In the genomic region with DNA sequence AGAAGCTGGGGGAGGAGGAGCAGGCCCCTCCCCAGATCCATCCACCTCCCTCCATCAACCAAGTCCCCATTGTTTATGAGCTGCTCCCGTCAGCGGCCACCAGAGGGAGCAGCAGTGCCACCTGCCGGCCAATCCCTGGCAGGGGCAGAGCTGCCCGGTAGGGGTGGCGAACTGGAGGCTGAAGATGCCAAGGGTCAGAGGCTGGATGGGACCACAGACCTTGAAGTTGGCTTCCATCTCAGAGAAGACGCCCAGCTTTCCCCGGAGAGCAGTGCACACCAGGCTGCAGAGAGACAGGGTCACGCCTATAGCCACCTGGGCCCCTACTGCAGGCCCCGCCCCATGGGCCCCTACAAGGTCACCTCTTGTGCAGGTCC, we compare ENCODE assay signal across 1 cellular context.
TF ChIP-seq lines count a peak whose summit lies in the region.

No MANE protein-coding gene starts in this region.

TF ChIP-seq in K562, 482 proteins besides CTCF, POLR2A, EP300 and RAD21 (continued from another document and continues in another):
- TF ChIP-seq, protein P1, sequence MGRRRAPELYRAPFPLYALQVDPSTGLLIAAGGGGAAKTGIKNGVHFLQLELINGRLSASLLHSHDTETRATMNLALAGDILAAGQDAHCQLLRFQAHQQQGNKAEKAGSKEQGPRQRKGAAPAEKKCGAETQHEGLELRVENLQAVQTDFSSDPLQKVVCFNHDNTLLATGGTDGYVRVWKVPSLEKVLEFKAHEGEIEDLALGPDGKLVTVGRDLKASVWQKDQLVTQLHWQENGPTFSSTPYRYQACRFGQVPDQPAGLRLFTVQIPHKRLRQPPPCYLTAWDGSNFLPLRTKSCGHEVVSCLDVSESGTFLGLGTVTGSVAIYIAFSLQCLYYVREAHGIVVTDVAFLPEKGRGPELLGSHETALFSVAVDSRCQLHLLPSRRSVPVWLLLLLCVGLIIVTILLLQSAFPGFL (CRISPR knock-in tag; IDR thresholded peaks at IDR 0.05), result no peak
- TF ChIP-seq, protein P2, sequence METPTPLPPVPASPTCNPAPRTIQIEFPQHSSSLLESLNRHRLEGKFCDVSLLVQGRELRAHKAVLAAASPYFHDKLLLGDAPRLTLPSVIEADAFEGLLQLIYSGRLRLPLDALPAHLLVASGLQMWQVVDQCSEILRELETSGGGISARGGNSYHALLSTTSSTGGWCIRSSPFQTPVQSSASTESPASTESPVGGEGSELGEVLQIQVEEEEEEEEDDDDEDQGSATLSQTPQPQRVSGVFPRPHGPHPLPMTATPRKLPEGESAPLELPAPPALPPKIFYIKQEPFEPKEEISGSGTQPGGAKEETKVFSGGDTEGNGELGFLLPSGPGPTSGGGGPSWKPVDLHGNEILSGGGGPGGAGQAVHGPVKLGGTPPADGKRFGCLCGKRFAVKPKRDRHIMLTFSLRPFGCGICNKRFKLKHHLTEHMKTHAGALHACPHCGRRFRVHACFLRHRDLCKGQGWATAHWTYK (CRISPR knock-in tag; IDR thresholded peaks at IDR 0.05), result no peak
- TF ChIP-seq ZBTB17 (CRISPR knock-in tag; IDR thresholded peaks at IDR 0.05), result no peak
- TF ChIP-seq ZNF778 (CRISPR knock-in tag; IDR thresholded peaks at IDR 0.05), result no peak
- no peak for TF ChIP-seq LEF1 (IDR thresholded peaks at IDR 0.05)
- no peak for TF ChIP-seq POLR2AphosphoS5 (IDR thresholded peaks at IDR 0.05; ENCODE audit: control insufficient read depth, insufficient read depth, low read depth, low read length)
- no peak for TF ChIP-seq SAFB (IDR thresholded peaks at IDR 0.05; ENCODE audit: borderline replicate concordance, low read depth, low read length)
- TF ChIP-seq ZBTB7A (IDR thresholded peaks at IDR 0.05; ENCODE audit: borderline replicate concordance, control insufficient read depth, low read depth, low read length), result peak; percentile 38; the same call in 1 of the 2 replicates
- TF ChIP-seq, protein P3, sequence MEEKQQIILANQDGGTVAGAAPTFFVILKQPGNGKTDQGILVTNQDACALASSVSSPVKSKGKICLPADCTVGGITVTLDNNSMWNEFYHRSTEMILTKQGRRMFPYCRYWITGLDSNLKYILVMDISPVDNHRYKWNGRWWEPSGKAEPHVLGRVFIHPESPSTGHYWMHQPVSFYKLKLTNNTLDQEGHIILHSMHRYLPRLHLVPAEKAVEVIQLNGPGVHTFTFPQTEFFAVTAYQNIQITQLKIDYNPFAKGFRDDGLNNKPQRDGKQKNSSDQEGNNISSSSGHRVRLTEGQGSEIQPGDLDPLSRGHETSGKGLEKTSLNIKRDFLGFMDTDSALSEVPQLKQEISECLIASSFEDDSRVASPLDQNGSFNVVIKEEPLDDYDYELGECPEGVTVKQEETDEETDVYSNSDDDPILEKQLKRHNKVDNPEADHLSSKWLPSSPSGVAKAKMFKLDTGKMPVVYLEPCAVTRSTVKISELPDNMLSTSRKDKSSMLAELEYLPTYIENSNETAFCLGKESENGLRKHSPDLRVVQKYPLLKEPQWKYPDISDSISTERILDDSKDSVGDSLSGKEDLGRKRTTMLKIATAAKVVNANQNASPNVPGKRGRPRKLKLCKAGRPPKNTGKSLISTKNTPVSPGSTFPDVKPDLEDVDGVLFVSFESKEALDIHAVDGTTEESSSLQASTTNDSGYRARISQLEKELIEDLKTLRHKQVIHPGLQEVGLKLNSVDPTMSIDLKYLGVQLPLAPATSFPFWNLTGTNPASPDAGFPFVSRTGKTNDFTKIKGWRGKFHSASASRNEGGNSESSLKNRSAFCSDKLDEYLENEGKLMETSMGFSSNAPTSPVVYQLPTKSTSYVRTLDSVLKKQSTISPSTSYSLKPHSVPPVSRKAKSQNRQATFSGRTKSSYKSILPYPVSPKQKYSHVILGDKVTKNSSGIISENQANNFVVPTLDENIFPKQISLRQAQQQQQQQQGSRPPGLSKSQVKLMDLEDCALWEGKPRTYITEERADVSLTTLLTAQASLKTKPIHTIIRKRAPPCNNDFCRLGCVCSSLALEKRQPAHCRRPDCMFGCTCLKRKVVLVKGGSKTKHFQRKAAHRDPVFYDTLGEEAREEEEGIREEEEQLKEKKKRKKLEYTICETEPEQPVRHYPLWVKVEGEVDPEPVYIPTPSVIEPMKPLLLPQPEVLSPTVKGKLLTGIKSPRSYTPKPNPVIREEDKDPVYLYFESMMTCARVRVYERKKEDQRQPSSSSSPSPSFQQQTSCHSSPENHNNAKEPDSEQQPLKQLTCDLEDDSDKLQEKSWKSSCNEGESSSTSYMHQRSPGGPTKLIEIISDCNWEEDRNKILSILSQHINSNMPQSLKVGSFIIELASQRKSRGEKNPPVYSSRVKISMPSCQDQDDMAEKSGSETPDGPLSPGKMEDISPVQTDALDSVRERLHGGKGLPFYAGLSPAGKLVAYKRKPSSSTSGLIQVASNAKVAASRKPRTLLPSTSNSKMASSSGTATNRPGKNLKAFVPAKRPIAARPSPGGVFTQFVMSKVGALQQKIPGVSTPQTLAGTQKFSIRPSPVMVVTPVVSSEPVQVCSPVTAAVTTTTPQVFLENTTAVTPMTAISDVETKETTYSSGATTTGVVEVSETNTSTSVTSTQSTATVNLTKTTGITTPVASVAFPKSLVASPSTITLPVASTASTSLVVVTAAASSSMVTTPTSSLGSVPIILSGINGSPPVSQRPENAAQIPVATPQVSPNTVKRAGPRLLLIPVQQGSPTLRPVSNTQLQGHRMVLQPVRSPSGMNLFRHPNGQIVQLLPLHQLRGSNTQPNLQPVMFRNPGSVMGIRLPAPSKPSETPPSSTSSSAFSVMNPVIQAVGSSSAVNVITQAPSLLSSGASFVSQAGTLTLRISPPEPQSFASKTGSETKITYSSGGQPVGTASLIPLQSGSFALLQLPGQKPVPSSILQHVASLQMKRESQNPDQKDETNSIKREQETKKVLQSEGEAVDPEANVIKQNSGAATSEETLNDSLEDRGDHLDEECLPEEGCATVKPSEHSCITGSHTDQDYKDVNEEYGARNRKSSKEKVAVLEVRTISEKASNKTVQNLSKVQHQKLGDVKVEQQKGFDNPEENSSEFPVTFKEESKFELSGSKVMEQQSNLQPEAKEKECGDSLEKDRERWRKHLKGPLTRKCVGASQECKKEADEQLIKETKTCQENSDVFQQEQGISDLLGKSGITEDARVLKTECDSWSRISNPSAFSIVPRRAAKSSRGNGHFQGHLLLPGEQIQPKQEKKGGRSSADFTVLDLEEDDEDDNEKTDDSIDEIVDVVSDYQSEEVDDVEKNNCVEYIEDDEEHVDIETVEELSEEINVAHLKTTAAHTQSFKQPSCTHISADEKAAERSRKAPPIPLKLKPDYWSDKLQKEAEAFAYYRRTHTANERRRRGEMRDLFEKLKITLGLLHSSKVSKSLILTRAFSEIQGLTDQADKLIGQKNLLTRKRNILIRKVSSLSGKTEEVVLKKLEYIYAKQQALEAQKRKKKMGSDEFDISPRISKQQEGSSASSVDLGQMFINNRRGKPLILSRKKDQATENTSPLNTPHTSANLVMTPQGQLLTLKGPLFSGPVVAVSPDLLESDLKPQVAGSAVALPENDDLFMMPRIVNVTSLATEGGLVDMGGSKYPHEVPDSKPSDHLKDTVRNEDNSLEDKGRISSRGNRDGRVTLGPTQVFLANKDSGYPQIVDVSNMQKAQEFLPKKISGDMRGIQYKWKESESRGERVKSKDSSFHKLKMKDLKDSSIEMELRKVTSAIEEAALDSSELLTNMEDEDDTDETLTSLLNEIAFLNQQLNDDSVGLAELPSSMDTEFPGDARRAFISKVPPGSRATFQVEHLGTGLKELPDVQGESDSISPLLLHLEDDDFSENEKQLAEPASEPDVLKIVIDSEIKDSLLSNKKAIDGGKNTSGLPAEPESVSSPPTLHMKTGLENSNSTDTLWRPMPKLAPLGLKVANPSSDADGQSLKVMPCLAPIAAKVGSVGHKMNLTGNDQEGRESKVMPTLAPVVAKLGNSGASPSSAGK (IDR thresholded peaks at IDR 0.05), result no peak
- 0 out of 2 replicates have a peak, but pooled peaks have one; percentile 28 for TF ChIP-seq ZKSCAN1 (IDR thresholded peaks at IDR 0.05; ENCODE audit: low read depth, low read length)
- TF ChIP-seq NR2F6 (CRISPR knock-in tag; IDR thresholded peaks at IDR 0.05), result no peak
- TF ChIP-seq ZNF217 (CRISPR knock-in tag; IDR thresholded peaks at IDR 0.05), result no peak
- no peak for TF ChIP-seq ZNF766 (CRISPR knock-in tag; conservative IDR thresholded peaks at IDR 0.05)
- TF ChIP-seq PTBP1 (IDR thresholded peaks at IDR 0.05; ENCODE audit: low read depth, low read length), result no peak
- no peak for TF ChIP-seq ZNF436 (CRISPR knock-in tag; IDR thresholded peaks at IDR 0.05)
- TF ChIP-seq RBBP5 (IDR thresholded peaks at IDR 0.05; ENCODE audit: borderline replicate concordance, insufficient read depth, low read length, poor library complexity, severe bottlenecking), result no peak
- TF ChIP-seq, protein P4, sequence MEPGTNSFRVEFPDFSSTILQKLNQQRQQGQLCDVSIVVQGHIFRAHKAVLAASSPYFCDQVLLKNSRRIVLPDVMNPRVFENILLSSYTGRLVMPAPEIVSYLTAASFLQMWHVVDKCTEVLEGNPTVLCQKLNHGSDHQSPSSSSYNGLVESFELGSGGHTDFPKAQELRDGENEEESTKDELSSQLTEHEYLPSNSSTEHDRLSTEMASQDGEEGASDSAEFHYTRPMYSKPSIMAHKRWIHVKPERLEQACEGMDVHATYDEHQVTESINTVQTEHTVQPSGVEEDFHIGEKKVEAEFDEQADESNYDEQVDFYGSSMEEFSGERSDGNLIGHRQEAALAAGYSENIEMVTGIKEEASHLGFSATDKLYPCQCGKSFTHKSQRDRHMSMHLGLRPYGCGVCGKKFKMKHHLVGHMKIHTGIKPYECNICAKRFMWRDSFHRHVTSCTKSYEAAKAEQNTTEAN (CRISPR knock-in tag; IDR thresholded peaks at IDR 0.05), result no peak
- peak; percentile 96 for TF ChIP-seq XRCC5 (IDR thresholded peaks at IDR 0.05; ENCODE audit: low read depth, low read length)
- no peak for TF ChIP-seq NCOA4 (IDR thresholded peaks at IDR 0.05; ENCODE audit: partially characterized antibody)
- TF ChIP-seq, protein P5, sequence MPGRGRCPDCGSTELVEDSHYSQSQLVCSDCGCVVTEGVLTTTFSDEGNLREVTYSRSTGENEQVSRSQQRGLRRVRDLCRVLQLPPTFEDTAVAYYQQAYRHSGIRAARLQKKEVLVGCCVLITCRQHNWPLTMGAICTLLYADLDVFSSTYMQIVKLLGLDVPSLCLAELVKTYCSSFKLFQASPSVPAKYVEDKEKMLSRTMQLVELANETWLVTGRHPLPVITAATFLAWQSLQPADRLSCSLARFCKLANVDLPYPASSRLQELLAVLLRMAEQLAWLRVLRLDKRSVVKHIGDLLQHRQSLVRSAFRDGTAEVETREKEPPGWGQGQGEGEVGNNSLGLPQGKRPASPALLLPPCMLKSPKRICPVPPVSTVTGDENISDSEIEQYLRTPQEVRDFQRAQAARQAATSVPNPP (IDR thresholded peaks at IDR 0.05; ENCODE audit: borderline replicate concordance, insufficient read depth, insufficient read length), result no peak
- peak; percentile 33; the same call in 1 of the 2 replicates for TF ChIP-seq DPF2 (IDR thresholded peaks at IDR 0.05)
- TF ChIP-seq KDM4B (IDR thresholded peaks at IDR 0.05; ENCODE audit: borderline replicate concordance in 2 of 2, low read depth in 1 of 2), result no peak
- TF ChIP-seq ZNF311 (CRISPR knock-in tag; IDR thresholded peaks at IDR 0.05), result no peak
- 0 out of 2 replicates have a peak, but pooled peaks have one; percentile 31 for TF ChIP-seq BHLHE40 (IDR thresholded peaks at IDR 0.05; ENCODE audit: low read length)
- no peak for TF ChIP-seq NR2C1 (IDR thresholded peaks at IDR 0.05)
- TF ChIP-seq NR2C1 (tag; IDR thresholded peaks at IDR 0.05), result no peak
- no peak for TF ChIP-seq NCOA2 (IDR thresholded peaks at IDR 0.05; ENCODE audit: partially characterized antibody in 2 of 2)
- no peak for TF ChIP-seq NONO (IDR thresholded peaks at IDR 0.05; ENCODE audit: low read depth in 2 of 2, low read length in 1 of 2)
- no peak for TF ChIP-seq ZNF121 (CRISPR knock-in tag; conservative IDR thresholded peaks at IDR 0.05)
- TF ChIP-seq, protein P6, sequence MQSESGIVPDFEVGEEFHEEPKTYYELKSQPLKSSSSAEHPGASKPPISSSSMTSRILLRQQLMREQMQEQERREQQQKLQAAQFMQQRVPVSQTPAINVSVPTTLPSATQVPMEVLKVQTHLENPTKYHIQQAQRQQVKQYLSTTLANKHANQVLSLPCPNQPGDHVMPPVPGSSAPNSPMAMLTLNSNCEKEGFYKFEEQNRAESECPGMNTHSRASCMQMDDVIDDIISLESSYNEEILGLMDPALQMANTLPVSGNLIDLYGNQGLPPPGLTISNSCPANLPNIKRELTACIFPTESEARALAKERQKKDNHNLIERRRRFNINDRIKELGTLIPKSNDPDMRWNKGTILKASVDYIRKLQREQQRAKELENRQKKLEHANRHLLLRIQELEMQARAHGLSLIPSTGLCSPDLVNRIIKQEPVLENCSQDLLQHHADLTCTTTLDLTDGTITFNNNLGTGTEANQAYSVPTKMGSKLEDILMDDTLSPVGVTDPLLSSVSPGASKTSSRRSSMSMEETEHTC (IDR thresholded peaks at IDR 0.05), result no peak
- TF ChIP-seq, protein P7, sequence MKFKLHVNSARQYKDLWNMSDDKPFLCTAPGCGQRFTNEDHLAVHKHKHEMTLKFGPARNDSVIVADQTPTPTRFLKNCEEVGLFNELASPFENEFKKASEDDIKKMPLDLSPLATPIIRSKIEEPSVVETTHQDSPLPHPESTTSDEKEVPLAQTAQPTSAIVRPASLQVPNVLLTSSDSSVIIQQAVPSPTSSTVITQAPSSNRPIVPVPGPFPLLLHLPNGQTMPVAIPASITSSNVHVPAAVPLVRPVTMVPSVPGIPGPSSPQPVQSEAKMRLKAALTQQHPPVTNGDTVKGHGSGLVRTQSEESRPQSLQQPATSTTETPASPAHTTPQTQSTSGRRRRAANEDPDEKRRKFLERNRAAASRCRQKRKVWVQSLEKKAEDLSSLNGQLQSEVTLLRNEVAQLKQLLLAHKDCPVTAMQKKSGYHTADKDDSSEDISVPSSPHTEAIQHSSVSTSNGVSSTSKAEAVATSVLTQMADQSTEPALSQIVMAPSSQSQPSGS (CRISPR knock-in tag; IDR thresholded peaks at IDR 0.05), result no peak
- TF ChIP-seq SP1 (CRISPR knock-in tag; IDR thresholded peaks at IDR 0.05), result peak; percentile 39; the same call in 1 of the 2 replicates
- TF ChIP-seq YY1 (IDR thresholded peaks at IDR 0.05; ENCODE audit: borderline replicate concordance in 1 of 3, control insufficient read depth in 1 of 3, extremely low read depth in 1 of 3, insufficient read depth in 3 of 3, insufficient read length in 1 of 3, insufficient replicate concordance in 2 of 3, low read depth in 1 of 3, low read length in 2 of 3), result peak in 2 of 3 experiments; percentile 51 to 65
- TF ChIP-seq RFX5 (IDR thresholded peaks at IDR 0.05; ENCODE audit: low read depth, low read length), result no peak
- TF ChIP-seq ARID2 (IDR thresholded peaks at IDR 0.05), result peak; percentile 50; the same call in 1 of the 2 replicates
- no peak for TF ChIP-seq FUS (optimal IDR thresholded peaks at IDR 0.05; ENCODE audit: low read depth, low read length)
- no peak for TF ChIP-seq ZNF282 (CRISPR knock-in tag; IDR thresholded peaks at IDR 0.05)
- no peak for TF ChIP-seq POLR3G (IDR thresholded peaks at IDR 0.05; ENCODE audit: extremely low read depth, insufficient read length, insufficient replicate concordance)
- TF ChIP-seq ZNF830 (CRISPR knock-in tag; IDR thresholded peaks at IDR 0.05), result no peak
- TF ChIP-seq GATAD2A (IDR thresholded peaks at IDR 0.05), result peak; percentile 44; the same call in 1 of the 2 replicates
- no peak for TF ChIP-seq ILF3 (IDR thresholded peaks at IDR 0.05; ENCODE audit: borderline replicate concordance)
- TF ChIP-seq HNRNPH1 (optimal IDR thresholded peaks at IDR 0.05; ENCODE audit: low read depth, low read length), result no peak
- peak; percentile 91 for TF ChIP-seq HNRNPL (IDR thresholded peaks at IDR 0.05; ENCODE audit: low read depth, low read length)
- TF ChIP-seq ZNF24 (IDR thresholded peaks at IDR 0.05), result no peak
- TF ChIP-seq JUND (IDR thresholded peaks at IDR 0.05; ENCODE audit: borderline replicate concordance, low read depth, low read length), result peak; percentile 47; the same call in 1 of the 2 replicates
- TF ChIP-seq JUND (tag; IDR thresholded peaks at IDR 0.05; ENCODE audit: borderline replicate concordance, low read depth, low read length), result no peak
- no peak for TF ChIP-seq ZNF133 (CRISPR knock-in tag; IDR thresholded peaks at IDR 0.05)
- no peak for TF ChIP-seq ZNF780A (CRISPR knock-in tag; IDR thresholded peaks at IDR 0.05)
